In the genomic region with DNA sequence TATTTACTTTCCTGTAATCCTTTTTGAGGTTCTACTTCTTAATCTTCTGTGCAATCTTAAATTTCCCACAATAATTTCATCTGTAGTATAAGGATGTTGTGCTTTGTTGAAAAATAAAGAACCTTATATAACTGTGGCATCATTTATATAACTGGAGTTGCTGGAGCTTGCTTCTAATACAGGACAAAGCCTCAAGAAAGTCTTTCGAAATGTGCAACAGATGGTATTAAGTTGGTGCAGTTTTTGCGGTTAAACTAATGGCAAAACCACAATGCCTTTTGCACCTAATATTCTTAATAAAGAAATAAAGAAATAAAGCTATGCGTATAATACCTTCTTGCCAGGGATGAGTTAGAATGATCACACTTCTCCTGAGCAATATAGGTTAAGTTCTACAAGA, we compare ENCODE assay signal across 18 cellular contexts.
DNase-seq lines count a peak whose midpoint lies in the region; TF ChIP-seq lines count a peak whose summit lies in the region.
"Had no signal": no experiment of that assay in that cellular context is flagged by ENCODE, and none has a peak within 500 bp of the region (broad histone marks: within the 10 kb centered on the region; RNA-seq: fewer than 3 reads in every experiment).

No MANE protein-coding gene starts in this region.

- H4K20me1 ChIP-seq in MM.1S (ENCODE audit: insufficient read depth, low read length): no peaks in the 10 kb centered on the region

- peak overlapping the region; percentile 58 for H3K4me2 ChIP-seq in MM.1S (ENCODE audit: low read depth, low read length)

- H3K9ac ChIP-seq in MM.1S (ENCODE audit: low read length): no peak overlapping the region

- H2AFZ ChIP-seq in MM.1S (ENCODE audit: low read length): no peak overlapping the region

- H3F3A ChIP-seq in MM.1S (ENCODE audit: insufficient read depth, low read length): peaks cover 4% of the 10 kb centered on the region; the same call in 1 of the 2 replicates

- no peaks in the 10 kb centered on the region for H3K9me2 ChIP-seq in MM.1S (replicated peaks; ENCODE audit: insufficient read depth, low read length)

- H3K4me3 ChIP-seq in MM.1S (ENCODE audit: low read length) (no peak overlapping the region), fibroblast of the aortic adventitia (ENCODE audit: low read depth, low read length) (no peak overlapping the region)
- H3K4me3 ChIP-seq: SJSA1 had no signal

- TF ChIP-seq CTCF in MM.1S (IDR thresholded peaks at IDR 0.05; ENCODE audit: low read length): no peak
- TF ChIP-seq CTCF in VCaP (conservative IDR thresholded peaks at IDR 0.05): no peak
- no peak for TF ChIP-seq CTCF in fibroblast of the aortic adventitia (IDR thresholded peaks at IDR 0.05; ENCODE audit: insufficient read depth, low read length)

- no peaks in the 10 kb centered on the region for H3K9me3 ChIP-seq in MM.1S (replicated peaks; ENCODE audit: insufficient read depth, low read length)
- H3K9me3 ChIP-seq: BE2C, SJSA1 had no signal

- peak; percentile 56 to 73 for DNase-seq in AML-193 (lab: John Stamatoyannopoulos, UW)
- peak; percentile 24 for DNase-seq in MM.1S
- DNase-seq in fibroblast of the aortic adventitia (ENCODE audit: low read depth): peak; percentile 22
- DNase-seq in stimulated activated CD4-positive, alpha-beta T cell treated with anti-CD3 and anti-CD28 coated beads, Interleukin-2, amount 100 ng/mL, for 48 hours: no peak
- DNase-seq in DMS79 (lab: John Stamatoyannopoulos, UW): no peak
- no peak for DNase-seq in effector CD4-positive, alpha-beta T cell
- DNase-seq: BE2C, COR-L47, DMS153, Karpas-422, MG63, NCI-H1092 treated with DMSO at 0.1 percent for 48 hours, NCI-H1436 treated with DMSO at 0.1 percent for 48 hours, NCI-H1930, NCI-H2227 treated with DMSO at 0.1 percent for 48 hours, NCI-H510A had no signal

- H3K79me2 ChIP-seq in MM.1S (ENCODE audit: low read length): no peaks in the 10 kb centered on the region

- H3K4me1 ChIP-seq in MM.1S (ENCODE audit: low read length): 0 out of 2 replicates have a peak, but pooled peaks cover 4% of the 10 kb centered on the region
- H3K4me1 ChIP-seq: BE2C, SJSA1 had no signal

- H3K27me3 ChIP-seq in MM.1S (replicated peaks; ENCODE audit: insufficient read depth, low read length): no peaks in the 10 kb centered on the region
- H3K27me3 ChIP-seq: BE2C, MG63, SJSA1 had no signal

- no peaks in the 10 kb centered on the region for H3K36me3 ChIP-seq in MM.1S (replicated peaks; ENCODE audit: insufficient read depth, low read length)
- H3K36me3 ChIP-seq: BE2C, MG63, SJSA1 had no signal

- H3K27ac ChIP-seq in MM.1S (ENCODE audit: low read length): no peak overlapping the region
- H3K27ac ChIP-seq in VCaP: peak overlapping the region; percentile 40
- H3K27ac ChIP-seq: SJSA1 had no signal

Comparison
In these comparisons a context has a peak if more than half of its experiments do, and no peak if none do; other contexts are left out.
1. DNase-seq: peak in AML-193 (2 of 2), MM.1S (single experiment) and fibroblast of the aortic adventitia (single experiment); none in stimulated activated CD4-positive, alpha-beta T cell treated with anti-CD3 and anti-CD28 coated beads, Interleukin-2, amount 100 ng/mL, for 48 hours (0 of 2), DMS79 (single experiment) and effector CD4-positive, alpha-beta T cell (single experiment).